21 cellular contexts compared by ENCODE assay signal in genomic region chr1:107831921-107832320, GRCh38.
"Had no signal": no experiment of that assay in that cellular context is flagged by ENCODE, and none has a peak within 500 bp of the region (broad histone marks: within the 10 kb centered on the region; RNA-seq: fewer than 3 reads in every experiment).

No MANE protein-coding gene starts in this region.

- H3K4me2 ChIP-seq: smooth muscle cell had no signal

- H3K27me3 Mint-ChIP-seq: activated CD8-positive, alpha-beta T cell treated with anti-CD3 and anti-CD28 coated beads for 36 hours; activated T-cell treated with anti-CD3 and anti-CD28 coated beads, Interleukin-2, amount 50 U/mL, for 24 hours; central memory CD8-positive, alpha-beta T cell; memory B cell had no signal

- H3K4me3 ChIP-seq: ascending aorta, colonic mucosa, esophagus muscularis mucosa, gastroesophageal sphincter, heart right ventricle, pancreas, smooth muscle cell, thoracic aorta, upper lobe of right lung had no signal

- H3K4me3 Mint-ChIP-seq: activated CD8-positive, alpha-beta T cell treated with anti-CD3 and anti-CD28 coated beads for 36 hours; activated naive CD4-positive, alpha-beta T cell treated with anti-CD3 and anti-CD28 coated beads for 36 hours; activated T-cell treated with anti-CD3 and anti-CD28 coated beads, Interleukin-2, amount 50 U/mL, for 24 hours; central memory CD8-positive, alpha-beta T cell; memory B cell; stimulated activated effector memory CD8-positive, alpha-beta T cell treated with anti-CD3 and anti-CD28 coated beads, Interleukin-12 subunit alpha, Interleukin-12 subunit beta, amount 100 ng/mL, for 72 hours had no signal

- ATAC-seq: activated CD8-positive, alpha-beta T cell treated with anti-CD3 and anti-CD28 coated beads for 36 hours; gastroesophageal sphincter; heart right ventricle; pancreas; sciatic nerve; stimulated activated effector memory CD8-positive, alpha-beta T cell treated with anti-CD3 and anti-CD28 coated beads, Interleukin-12 subunit alpha, Interleukin-12 subunit beta, amount 100 ng/mL, for 72 hours; upper lobe of right lung had no signal

- H3K9me3 Mint-ChIP-seq: activated naive CD4-positive, alpha-beta T cell treated with anti-CD3 and anti-CD28 coated beads for 36 hours; activated T-cell treated with anti-CD3 and anti-CD28 coated beads, Interleukin-2, amount 50 U/mL, for 24 hours; activated T-helper 2 cell treated with anti-CD3 and anti-CD28 coated beads, Interferon-gamma antibody, Interleukin-2, Interleukin-4, amounts not matched to agents 10 μg/mL and 5 μg/mL and 100 μg/mL, durations not matched to agents 14 hours and 24 hours and 36 hours; central memory CD8-positive, alpha-beta T cell; stimulated activated effector memory CD8-positive, alpha-beta T cell treated with anti-CD3 and anti-CD28 coated beads, Interleukin-12 subunit alpha, Interleukin-12 subunit beta, amount 100 ng/mL, for 72 hours had no signal

- H3K4me1 ChIP-seq: ascending aorta, colonic mucosa, gastroesophageal sphincter, pancreas, upper lobe of right lung had no signal

- H3K27ac ChIP-seq: ascending aorta, colonic mucosa, esophagus muscularis mucosa, gastroesophageal sphincter, heart right ventricle, neutrophil, pancreas, thoracic aorta, upper lobe of right lung had no signal

- DNase-seq: activated CD4-positive, alpha-beta T cell treated with anti-CD3 and anti-CD28 coated beads for 4 hours; activated CD8-positive, alpha-beta T cell treated with anti-CD3 and anti-CD28 coated beads for 36 hours; activated naive CD4-positive, alpha-beta T cell treated with anti-CD3 and anti-CD28 coated beads for 36 hours; activated T-cell treated with anti-CD3 and anti-CD28 coated beads, Interleukin-2, amount 50 U/mL, for 24 hours; colonic mucosa; heart right ventricle; kidney glomerular epithelial cell; pancreas; stimulated activated CD4-positive, alpha-beta T cell treated with anti-CD3 and anti-CD28 coated beads, Interleukin-4, amount 100 ng/mL, for 24 hours; upper lobe of right lung had no signal

- H3K27me3 ChIP-seq: ascending aorta, colonic mucosa, gastroesophageal sphincter, heart right ventricle, neutrophil, pancreas, upper lobe of right lung had no signal

- H3K36me3 Mint-ChIP-seq: memory B cell; stimulated activated effector memory CD8-positive, alpha-beta T cell treated with anti-CD3 and anti-CD28 coated beads, Interleukin-12 subunit alpha, Interleukin-12 subunit beta, amount 100 ng/mL, for 72 hours had no signal

- H3K27ac Mint-ChIP-seq: activated CD8-positive, alpha-beta T cell treated with anti-CD3 and anti-CD28 coated beads for 36 hours; activated naive CD4-positive, alpha-beta T cell treated with anti-CD3 and anti-CD28 coated beads for 36 hours; activated T-cell treated with anti-CD3 and anti-CD28 coated beads, Interleukin-2, amount 50 U/mL, for 24 hours; activated T-helper 2 cell treated with anti-CD3 and anti-CD28 coated beads, Interferon-gamma antibody, Interleukin-2, Interleukin-4, amounts not matched to agents 10 μg/mL and 5 μg/mL and 100 μg/mL, durations not matched to agents 14 hours and 24 hours and 36 hours; memory B cell; stimulated activated effector memory CD8-positive, alpha-beta T cell treated with anti-CD3 and anti-CD28 coated beads, Interleukin-12 subunit alpha, Interleukin-12 subunit beta, amount 100 ng/mL, for 72 hours had no signal
